In genomic region chr2:80312282-80312839, GRCh38 we compare ENCODE assay signal across 9 cellular contexts. TPM values are rescaled to one million over a fixed set of nuclear protein-coding genes. Genes with fewer than 3 reads are reported as not detected.
"Had no signal": no experiment of that assay in that cellular context is flagged by ENCODE, and none has a peak within 500 bp of the region (broad histone marks: within the 10 kb centered on the region; RNA-seq: fewer than 3 reads in every experiment).

No MANE protein-coding gene starts in this region.

- H3K4me3 ChIP-seq: GM23338 had no signal

- DNase-seq: H9, HCEC 1CT had no signal

- ATAC-seq: GM23338, HepG2 had no signal

- H2AFZ ChIP-seq: GM23338 had no signal

- H3K4me2 ChIP-seq: GM23338 had no signal

- H3K27ac ChIP-seq: HL-60 had no signal

- FAIRE-seq: H1, H54, HepG2 had no signal

RNA-seq across cellular contexts. Expression of gene LRRTM1, which starts 7.8 kb away (rescaled TPM):
- total RNA-seq: HepG2, HT1080 had no signal
- polyA plus RNA-seq: HepG2, IgD-negative memory B cell had no signal
